ENCODE assay signal across 15 cellular contexts in genomic region chr12:116556356-116556952, GRCh38. TPM values are rescaled to one million over a fixed set of nuclear protein-coding genes. Genes with fewer than 3 reads are reported as not detected.
"Had no signal": no experiment of that assay in that cellular context is flagged by ENCODE, and none has a peak within 500 bp of the region (broad histone marks: within the 10 kb centered on the region; RNA-seq: fewer than 3 reads in every experiment).

No MANE protein-coding gene starts in this region.

- H3K9me3 ChIP-seq: esophagus muscularis mucosa, mucosa of descending colon, thyroid gland, uterus had no signal

- H3K27me3 ChIP-seq: brain microvascular endothelial cell, dorsolateral prefrontal cortex, esophagus muscularis mucosa, thyroid gland, uterus had no signal

- H3K4me1 ChIP-seq: parathyroid adenoma, uterus had no signal

- H3K4me3 ChIP-seq: dorsolateral prefrontal cortex, esophagus muscularis mucosa, mucosa of descending colon, thyroid gland, uterus had no signal

- H3K27ac ChIP-seq: brain microvascular endothelial cell, dorsolateral prefrontal cortex, esophagus muscularis mucosa, parathyroid adenoma, thyroid gland, uterus had no signal

- H3K36me3 ChIP-seq: brain microvascular endothelial cell, esophagus muscularis mucosa, thyroid gland, uterus had no signal

- DNase-seq: activated CD4-positive, alpha-beta T cell treated with anti-CD3 and anti-CD28 coated beads for 1 hour; activated CD8-positive, alpha-beta memory T cell treated with anti-CD3 and anti-CD28 coated beads for 24 hours; activated naive CD4-positive, alpha-beta T cell treated with Interleukin-2 at 50 U/mL for 16 hours; amygdala; brain microvascular endothelial cell; dorsolateral prefrontal cortex; left colon; mucosa of descending colon; retina; T1000; thyroid gland; uterus had no signal

- ATAC-seq: left colon, mucosa of descending colon had no signal

RNA-seq across cellular contexts. Expression of gene MAP1LC3B2, which starts 2.7 kb away (rescaled TPM):
- total RNA-seq: skeletal muscle tissue had no signal
